ENCODE assay signal across 8 cellular contexts in genomic region chr3:146065573-146066006, GRCh38.
DNase-seq lines count a peak whose midpoint lies in the region; ATAC-seq and TF ChIP-seq lines count a peak whose summit lies in the region.

No MANE protein-coding gene starts in this region.

- H3K27me3 Mint-ChIP-seq in CD14-positive monocyte (ENCODE audit: low read depth in 3 of 3) = no peaks in the 10 kb centered on the region
- H3K27me3 Mint-ChIP-seq in nephron (ENCODE audit: low read depth) = no peaks in the 10 kb centered on the region

- H3K4me1 Mint-ChIP-seq in CD14-positive monocyte (no peaks in the 10 kb centered on the region), nephron (no peaks in the 10 kb centered on the region)

- H3K4me3 ChIP-seq in choroid plexus epithelial cell (ENCODE audit: low read depth, low read length) = no peak overlapping the region

- H3K27ac Mint-ChIP-seq in CD14-positive monocyte (no peak overlapping the region), nephron (no peak overlapping the region)

- H3K9me3 Mint-ChIP-seq in CD14-positive monocyte = no peaks in the 10 kb centered on the region
- no peaks in the 10 kb centered on the region for H3K9me3 Mint-ChIP-seq in nephron

- TF ChIP-seq CTCF in CD14-positive monocyte (IDR thresholded peaks at IDR 0.05) (peak; percentile 73), choroid plexus epithelial cell (conservative IDR thresholded peaks at IDR 0.05; ENCODE audit: low read depth, low read length) (peak; percentile 63), nephron (IDR thresholded peaks at IDR 0.05; ENCODE audit: unreplicated experiment in 3 of 3) (peak; percentile 74 to 88 (median 76))

- ATAC-seq in GM18511 (IDR thresholded peaks at IDR 0.05; ENCODE audit: unreplicated experiment) = peak; percentile 49
- ATAC-seq in HG03378 (IDR thresholded peaks at IDR 0.05; ENCODE audit: unreplicated experiment) = no peak
- ATAC-seq in HG03354 (IDR thresholded peaks at IDR 0.05; ENCODE audit: poor library complexity, severe bottlenecking, unreplicated experiment) = no peak

- no peaks in the 10 kb centered on the region for H3K36me3 Mint-ChIP-seq in CD14-positive monocyte
- H3K36me3 Mint-ChIP-seq in nephron (ENCODE audit: low read depth) = peaks cover 21% of the 10 kb centered on the region

- intact Hi-C loops in CD14-positive monocyte (cut with micrococcal nuclease) = no loop called here

- DNase-seq in CD14-positive monocyte (ENCODE audit: low spot score) = no peak
- DNase-seq in NCI-H446 treated with DMSO at 0.1 percent for 48 hours (lab: John Stamatoyannopoulos, UW) = peak; percentile 46
- DNase-seq in choroid plexus epithelial cell (ENCODE audit: low read depth) = peak; percentile 89
- DNase-seq in T1000 (lab: John Stamatoyannopoulos, UW) = no peak

- H3K4me3 Mint-ChIP-seq in CD14-positive monocyte (no peak overlapping the region), nephron (no peak overlapping the region)

Comparison
In these comparisons a context has a peak if more than half of its experiments do, and no peak if none do; other contexts are left out.
1. DNase-seq: peak in NCI-H446 treated with DMSO at 0.1 percent for 48 hours (single experiment) and choroid plexus epithelial cell (single experiment); none in CD14-positive monocyte (single experiment) and T1000 (single experiment).
2. Peak in every context shown above with its lines, with median percentiles within 50 percentile points of each other: CTCF ChIP-seq.